ENCODE assay signal across 34 cellular contexts in the genomic region with DNA sequence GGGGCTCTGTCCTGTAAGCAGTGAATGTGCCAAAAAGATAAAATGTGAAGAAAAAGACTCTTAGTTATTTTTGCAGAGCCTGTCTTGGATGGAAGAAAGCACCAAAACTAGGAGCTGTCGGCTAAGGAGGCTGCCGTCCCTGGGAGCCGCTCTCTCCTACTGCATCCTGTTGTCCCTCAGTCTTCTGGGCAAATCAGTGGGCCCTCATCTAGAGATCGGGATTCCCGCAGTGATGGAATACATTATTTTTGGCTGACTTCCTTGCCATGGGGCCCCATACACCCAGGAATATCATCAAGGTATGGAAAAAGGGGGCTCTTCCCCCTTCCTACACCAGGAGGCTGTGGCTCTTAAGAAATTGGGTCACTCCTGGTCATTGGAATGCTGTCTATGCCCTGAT. TPM values are rescaled to one million over a fixed set of nuclear protein-coding genes. Genes with fewer than 3 reads are reported as not detected.
"Had no signal": no experiment of that assay in that cellular context is flagged by ENCODE, and none has a peak within 500 bp of the region (broad histone marks: within the 10 kb centered on the region; RNA-seq: fewer than 3 reads in every experiment).

No MANE protein-coding gene starts in this region.

- H3K9me3 ChIP-seq: ovary, psoas muscle, spleen, suprapubic skin, testis, tibial artery, transverse colon, upper lobe of left lung, uterus had no signal

- H3K36me3 ChIP-seq: neural progenitor cell, ovary, spleen, suprapubic skin, tibial artery, transverse colon, upper lobe of left lung, uterus had no signal

- DNase-seq: naive thymus-derived CD4-positive, alpha-beta T cell; natural killer cell; occipital lobe; ovary; posterior cingulate gyrus; psoas muscle; right cardiac atrium; spleen; stimulated activated CD4-positive, alpha-beta T cell treated with anti-CD3 and anti-CD28 coated beads, Interleukin-12 subunit alpha, Interleukin-12 subunit beta, amount 100 ng/mL, for 4 hours; stimulated activated CD4-positive, alpha-beta T cell treated with anti-CD3 and anti-CD28 coated beads, Interleukin-1b, Interleukin-23, amount 100 ng/mL, for 48 hours; stimulated activated CD4-positive, alpha-beta T cell treated with anti-CD3 and anti-CD28 coated beads, Interleukin-4, amount 100 ng/mL, for 1 hour; stimulated activated CD4-positive, alpha-beta T cell treated with anti-CD3 and anti-CD28 coated beads, Interleukin-4, amount 100 ng/mL, for 4 hours; stimulated activated CD8-positive, alpha-beta memory T cell treated with anti-CD3 and anti-CD28 coated beads, Interleukin-4, amount 100 ng/mL, for 48 hours; stimulated activated naive CD4-positive, alpha-beta T cell; stimulated activated naive CD8-positive, alpha-beta T cell treated with anti-CD3 and anti-CD28 coated beads, Interleukin-15, amount 100 ng/mL, for 72 hours; stimulated activated naive CD8-positive, alpha-beta T cell treated with anti-CD3 and anti-CD28 coated beads, Interleukin-15, Interleukin-2, amounts not matched to agents 100 U/mL and 50 U/mL, for 24 hours; substantia nigra; testis; tibial artery; transverse colon; upper lobe of left lung; uterus had no signal

- H3K9me3 Mint-ChIP-seq: naive thymus-derived CD4-positive, alpha-beta T cell; natural killer cell; nephron; stimulated activated memory B cell treated with anti-CD40 and anti-IgM and Interleukin-4, amounts not matched to agents 10 μg/mL and 1 μg/mL and 100 μg/mL, for 72 hours; stimulated activated naive CD8-positive, alpha-beta T cell treated with anti-CD3 and anti-CD28 coated beads, Interleukin-15, amount 100 ng/mL, for 72 hours had no signal

- H3K36me3 Mint-ChIP-seq: naive thymus-derived CD4-positive, alpha-beta T cell; natural killer cell; neural progenitor cell; stimulated activated memory B cell treated with anti-CD40 and anti-IgM and Interleukin-4, amounts not matched to agents 10 μg/mL and 1 μg/mL and 100 μg/mL, for 72 hours had no signal

- H3K9ac ChIP-seq: neural progenitor cell, parathyroid adenoma had no signal

- H3K4me1 Mint-ChIP-seq: natural killer cell; neural progenitor cell; stimulated activated memory B cell treated with anti-CD40 and anti-IgM and Interleukin-4, amounts not matched to agents 10 μg/mL and 1 μg/mL and 100 μg/mL, for 72 hours; stimulated activated naive CD8-positive, alpha-beta T cell treated with anti-CD3 and anti-CD28 coated beads, Interleukin-15, amount 100 ng/mL, for 72 hours had no signal

- H3K27me3 Mint-ChIP-seq: progenitor cell of endocrine pancreas had no signal

- H3K4me1 ChIP-seq: neural progenitor cell, parathyroid adenoma, psoas muscle, spleen, suprapubic skin, testis, tibial artery, transverse colon, upper lobe of left lung, uterus had no signal

- H3K4me2 ChIP-seq: neural progenitor cell, smooth muscle cell had no signal

- H3K27me3 ChIP-seq: neural progenitor cell, ovary, testis, transverse colon, upper lobe of left lung, uterus had no signal

- H3K4me3 ChIP-seq: neural progenitor cell, ovary, psoas muscle, skin epidermis, smooth muscle cell, spleen, suprapubic skin, testis, tibial artery, transverse colon, upper lobe of left lung, uterus had no signal

- H3K4me3 Mint-ChIP-seq: naive thymus-derived CD4-positive, alpha-beta T cell; natural killer cell; nephron; neural progenitor cell; stimulated activated memory B cell treated with anti-CD40 and anti-IgM and Interleukin-4, amounts not matched to agents 10 μg/mL and 1 μg/mL and 100 μg/mL, for 72 hours; stimulated activated naive CD8-positive, alpha-beta T cell treated with anti-CD3 and anti-CD28 coated beads, Interleukin-15, amount 100 ng/mL, for 72 hours had no signal

- H3K27ac ChIP-seq: neural progenitor cell, ovary, parathyroid adenoma, psoas muscle, skin epidermis, spleen, suprapubic skin, testis, tibial artery, transverse colon, upper lobe of left lung, uterus had no signal

- H3K27ac Mint-ChIP-seq: naive thymus-derived CD4-positive, alpha-beta T cell; natural killer cell; nephron; neural progenitor cell; stimulated activated memory B cell treated with anti-CD40 and anti-IgM and Interleukin-4, amounts not matched to agents 10 μg/mL and 1 μg/mL and 100 μg/mL, for 72 hours; stimulated activated naive CD8-positive, alpha-beta T cell treated with anti-CD3 and anti-CD28 coated beads, Interleukin-15, amount 100 ng/mL, for 72 hours had no signal

RNA-seq across cellular contexts. Expression of a gene that starts 3.2 kb away (rescaled TPM):
- total RNA-seq: naive thymus-derived CD4-positive, alpha-beta T cell; natural killer cell; osteoblast; ovary; progenitor cell of endocrine pancreas; psoas muscle; renal cortical epithelial cell; right cardiac atrium; sciatic nerve; smooth muscle cell; spleen; suprapubic skin; transverse colon; upper lobe of left lung; urinary bladder; uterus had no signal

RNA-seq across cellular contexts. Expression of a gene that starts 37.0 kb away (rescaled TPM):
- total RNA-seq: naive thymus-derived CD4-positive, alpha-beta T cell; natural killer cell; occipital lobe; osteoblast; psoas muscle; renal cortical epithelial cell; right cardiac atrium; sciatic nerve; smooth muscle cell; spleen; transverse colon; upper lobe of left lung; urinary bladder had no signal
